ENCODE assay signal across 20 cellular contexts in the genomic region with DNA sequence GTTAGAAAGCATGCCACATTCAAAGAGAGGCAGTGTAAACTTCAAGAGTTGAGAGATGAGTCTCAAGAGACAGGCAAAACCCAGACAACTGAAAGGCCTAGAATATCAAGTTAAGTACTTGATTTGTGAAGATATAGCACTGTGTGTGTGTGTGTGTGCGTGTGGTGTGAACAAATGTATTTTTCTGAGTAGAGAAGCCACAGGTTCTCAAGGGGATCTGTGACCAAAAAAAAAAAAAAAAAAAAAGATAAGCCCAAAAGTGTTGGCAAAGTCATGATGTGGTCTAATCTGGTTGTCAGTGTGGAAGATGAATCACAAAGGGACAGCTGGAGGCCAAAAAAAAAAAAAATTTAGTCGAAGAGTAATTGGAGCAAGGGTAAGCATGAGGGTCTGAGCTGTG. TPM values are rescaled to one million over a fixed set of nuclear protein-coding genes. Genes with fewer than 3 reads are reported as not detected.
DNase-seq lines count a peak whose midpoint lies in the region; ATAC-seq and TF ChIP-seq lines count a peak whose summit lies in the region.
"Had no signal": no experiment of that assay in that cellular context is flagged by ENCODE, and none has a peak within 500 bp of the region (broad histone marks: within the 10 kb centered on the region; RNA-seq: fewer than 3 reads in every experiment).

No MANE protein-coding gene starts in this region.

- H3K27ac Mint-ChIP-seq in T-helper 17 cell, result peak overlapping the region; percentile 27
- peak overlapping the region; percentile 42 for H3K27ac Mint-ChIP-seq in nephron progenitor cell

- DNase-seq in LHCN-M2 (ENCODE audit: low read depth), result peak; percentile 66
- no peak for DNase-seq in T-helper 17 cell
- DNase-seq in iPS-NIHi7 (ENCODE audit: extremely low spot score), result peak; percentile 0
- no peak for DNase-seq in nephron progenitor cell
- no peak for DNase-seq in mammary epithelial cell
- DNase-seq in HAP-1 (ENCODE audit: low spot score in 2 of 2), result no peak
- DNase-seq: DMS153, NCI-H524 treated with DMSO at 0.1 percent for 48 hours, Peyer's patch had no signal

- dilution Hi-C loops in mammary epithelial cell (cut with HindIII; ENCODE audit: low sequenced_read_pairs), result no loop called here

- TF ChIP-seq CTCF in nephron progenitor cell (IDR thresholded peaks at IDR 0.05) (no peak), mammary epithelial cell (conservative IDR thresholded peaks at IDR 0.05 in 1 of 2, IDR thresholded peaks at IDR 0.05 in 1 of 2; ENCODE audit: extremely low read depth in 1 of 2, insufficient read depth in 1 of 2, low read depth in 1 of 2, low read length in 2 of 2) (no peak)

- no peaks in the 10 kb centered on the region for H4K20me1 ChIP-seq in mammary epithelial cell (ENCODE audit: insufficient read depth, low read length)

- H3K79me2 ChIP-seq in mammary epithelial cell (ENCODE audit: insufficient read depth, low read length), result no peaks in the 10 kb centered on the region

- H3K9me3 Mint-ChIP-seq in nephron progenitor cell, result peaks cover 43% of the 10 kb centered on the region
- H3K9me3 Mint-ChIP-seq: CD4-positive, alpha-beta memory T cell had no signal

- H2AFZ ChIP-seq in mammary epithelial cell (ENCODE audit: low read depth, low read length), result no peak overlapping the region

- H3K4me2 ChIP-seq in mammary epithelial cell (ENCODE audit: insufficient read depth, low read depth, low read length), result no peak overlapping the region
- H3K4me2 ChIP-seq: BLaER1 treated with 17β-estradiol and CSF1 and Interleukin-3, amounts not matched to agents 10 nM and 100 nM; KMS-11 had no signal

- H3K9ac ChIP-seq in mammary epithelial cell (ENCODE audit: insufficient read depth, low read length), result no peak overlapping the region
- H3K9ac ChIP-seq: BLaER1 treated with 17β-estradiol and CSF1 and Interleukin-3, amounts not matched to agents 10 nM and 100 nM; KMS-11 had no signal

- no peak overlapping the region for H3K4me3 ChIP-seq in mammary epithelial cell (replicated peaks in 1 of 3; ENCODE audit: insufficient read depth in 1 of 3, low read depth in 2 of 3, low read length in 3 of 3)
- no peak overlapping the region for H3K4me3 ChIP-seq in HAP-1
- H3K4me3 ChIP-seq: BLaER1 treated with 17β-estradiol and CSF1 and Interleukin-3, amounts not matched to agents 10 nM and 100 nM; Peyer's patch; SJSA1 had no signal

- no TSS peak for BruUV-seq in mammary epithelial cell (replicated peaks; lab: Mats Ljungman, UMichigan)

- H3K36me3 ChIP-seq in mammary epithelial cell (ENCODE audit: insufficient read depth, low read length) (no peaks in the 10 kb centered on the region), HAP-1 (replicated peaks) (no peaks in the 10 kb centered on the region)
- H3K36me3 ChIP-seq: BLaER1 treated with 17β-estradiol and CSF1 and Interleukin-3, amounts not matched to agents 10 nM and 100 nM; Peyer's patch; SJSA1 had no signal

- in situ Hi-C loops in mammary epithelial cell (cut with MboI; ENCODE audit: low sequenced_read_pairs in 2 of 2) (loop anchor here in 1 of 2 donors (10.0 kb wide), 1 partner anchor 56 kb away; no protein-coding TSS in a partner anchor), HAP-1 (cut with MboI; ENCODE audit: low sequenced_read_pairs) (no loop called here)

- WGBS in mammary epithelial cell (ENCODE audit: low coverage, missing lambda C conversion rate), result 44% methylated on average over 2 of the region's 2 CpGs

- intact Hi-C loops in mammary epithelial cell (cut with micrococcal nuclease), result loop anchor here (2.0 to 10.0 kb wide), 5 partner anchors 62 to 1176 kb away; partner anchors contain the start of gene RBM41

- H3K4me1 Mint-ChIP-seq in T-helper 17 cell, result no peaks in the 10 kb centered on the region
- H3K4me1 Mint-ChIP-seq in nephron progenitor cell, result peaks cover 63% of the 10 kb centered on the region

- H3K27ac ChIP-seq in mammary epithelial cell (ENCODE audit: insufficient read depth, low read depth, low read length), result no peak overlapping the region
- H3K27ac ChIP-seq: BLaER1 treated with 17β-estradiol and CSF1 and Interleukin-3, amounts not matched to agents 10 nM and 100 nM; HL-60; KMS-11; Peyer's patch; SJSA1 had no signal

- ATAC-seq in T-helper 17 cell (no peak), HG03571 (IDR thresholded peaks at IDR 0.05; ENCODE audit: unreplicated experiment) (no peak)
- ATAC-seq: Right ventricle myocardium inferior had no signal

- H3K9me3 ChIP-seq in T-helper 17 cell (ENCODE audit: control insufficient read depth, low read length, poor library complexity, severe bottlenecking) (no peaks in the 10 kb centered on the region), mammary epithelial cell (replicated peaks; ENCODE audit: insufficient read depth, low read length) (no peaks in the 10 kb centered on the region), HAP-1 (no peaks in the 10 kb centered on the region)
- H3K9me3 ChIP-seq: BLaER1 treated with 17β-estradiol and CSF1 and Interleukin-3, amounts not matched to agents 10 nM and 100 nM; Peyer's patch; SJSA1 had no signal

- peaks cover 19% of the 10 kb centered on the region for H3K4me1 ChIP-seq in mammary epithelial cell (ENCODE audit: insufficient read depth, low read length)
- peaks cover 2% of the 10 kb centered on the region; the same call in 1 of the 2 replicates for H3K4me1 ChIP-seq in HAP-1

- H3K27me3 ChIP-seq in mammary epithelial cell (ENCODE audit: insufficient read depth, low read length) (peaks cover 3% of the 10 kb centered on the region), HAP-1 (ENCODE audit: low read depth) (no peaks in the 10 kb centered on the region)
- H3K27me3 ChIP-seq: Peyer's patch, SJSA1 had no signal

- H3K4me3 Mint-ChIP-seq in T-helper 17 cell (no peak overlapping the region), nephron progenitor cell (no peak overlapping the region)
- H3K4me3 Mint-ChIP-seq: CD4-positive, alpha-beta memory T cell had no signal

- CTCF ChIA-PET in mammary epithelial cell (lab: Charles Lee; ENCODE audit: low non-redundant PET), result interaction anchor here (0.6 kb wide), 2 partner anchors 12 to 17 kb away, joined by 3 to 4 read pairs; no protein-coding TSS in a partner anchor

- H3K27me3 Mint-ChIP-seq in T-helper 17 cell, result no peaks in the 10 kb centered on the region
- peaks cover 19% of the 10 kb centered on the region for H3K27me3 Mint-ChIP-seq in nephron progenitor cell (ENCODE audit: low read depth, poor library complexity)
- H3K27me3 Mint-ChIP-seq: CD4-positive, alpha-beta memory T cell had no signal

- H3K36me3 Mint-ChIP-seq in T-helper 17 cell (ENCODE audit: low read depth) (no peaks in the 10 kb centered on the region), nephron progenitor cell (ENCODE audit: low read depth) (no peaks in the 10 kb centered on the region)
- H3K36me3 Mint-ChIP-seq: CD4-positive, alpha-beta memory T cell had no signal

RNA-seq across cellular contexts. Expression of gene RIPPLY1, which starts 3.9 kb away (rescaled TPM):
- total RNA-seq in LHCN-M2 (2014; rRNA removed) (not detected in 2 replicates), T-helper 17 cell (not detected), mammary epithelial cell (not detected)
- not detected for polyA plus RNA-seq in LHCN-M2 (2012)
- not detected for polyA plus RNA-seq in mammary epithelial cell
- polyA minus RNA-seq in mammary epithelial cell, result not detected
- total RNA-seq: CD4-positive, alpha-beta memory T cell; G401; H1; IMR-90; OCI-LY7; Peyer's patch; Right ventricle myocardium inferior; SJSA1 had no signal
- polyA plus RNA-seq: CD4-positive, alpha-beta memory T cell; H1; IMR-90 had no signal

RNA-seq across cellular contexts. Expression of gene CLDN2, which starts 20.9 kb away (rescaled TPM):
- 0.06 TPM in 1 of 2 replicates, not detected in the other for total RNA-seq in LHCN-M2 (2014; rRNA removed)
- not detected for polyA plus RNA-seq in LHCN-M2 (2012)
- not detected for total RNA-seq in T-helper 17 cell
- total RNA-seq in mammary epithelial cell, result not detected
- not detected for polyA plus RNA-seq in mammary epithelial cell
- not detected for polyA minus RNA-seq in mammary epithelial cell
- total RNA-seq: CD4-positive, alpha-beta memory T cell; G401; H1; IMR-90; OCI-LY7; Right ventricle myocardium inferior had no signal

Comparison
In these comparisons a context has a peak if more than half of its experiments do, and no peak if none do; other contexts are left out.
1. DNase-seq: peak in LHCN-M2 (single experiment) and iPS-NIHi7 (single experiment); none in T-helper 17 cell (0 of 3), nephron progenitor cell (single experiment), mammary epithelial cell (single experiment) and HAP-1 (0 of 2).